Comparison of ENCODE assay signal across 22 cellular contexts in the genomic region with DNA sequence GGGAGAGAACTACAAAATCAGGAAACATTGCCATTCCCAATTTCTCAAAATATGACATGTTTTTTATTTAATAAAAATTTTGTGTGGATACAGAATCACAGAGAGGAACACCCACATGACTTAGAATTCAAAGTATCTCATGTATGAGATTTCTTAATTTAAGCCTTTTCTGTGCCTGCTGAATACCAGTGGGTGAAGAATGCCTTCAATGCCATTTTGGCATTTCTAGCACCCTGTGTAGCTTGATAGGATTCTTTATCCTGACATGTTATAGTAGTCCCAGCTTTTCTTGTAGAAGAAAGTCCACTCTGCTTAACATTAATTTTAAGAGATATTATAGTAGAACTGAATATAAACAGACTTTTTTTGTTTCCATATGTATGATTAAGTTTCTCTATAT.
"Had no signal": no experiment of that assay in that cellular context is flagged by ENCODE, and none has a peak within 500 bp of the region (broad histone marks: within the 10 kb centered on the region; RNA-seq: fewer than 3 reads in every experiment).

No MANE protein-coding gene starts in this region.

- H3K9me3 ChIP-seq: body of pancreas, gastrocnemius medialis, mucosa of descending colon, ovary, psoas muscle, upper lobe of left lung had no signal

- H3K36me3 ChIP-seq: gastrocnemius medialis, ovary had no signal

- H3K4me3 ChIP-seq: body of pancreas, dorsolateral prefrontal cortex, gastrocnemius medialis, mucosa of descending colon, ovary, psoas muscle, upper lobe of left lung had no signal

- H3K27ac Mint-ChIP-seq: activated CD4-positive, alpha-beta memory T cell treated with anti-CD3 and anti-CD28 coated beads for 36 hours; activated CD4-positive, alpha-beta T cell treated with anti-CD3 and anti-CD28 coated beads for 36 hours; activated naive CD8-positive, alpha-beta T cell treated with anti-CD3 and anti-CD28 coated beads for 36 hours; activated T-helper 1 cell treated with anti-CD3 and anti-CD28 coated beads, Interleukin-12 subunit alpha, Interleukin-12 subunit beta, Interleukin-2, Interleukin-4 antibody, amounts not matched to agents 30 ng/mL and 10 ng/mL and 1 ng/mL, durations not matched to agents 14 hours and 24 hours and 36 hours; endodermal cell; naive thymus-derived CD8-positive, alpha-beta T cell; stimulated activated naive CD8-positive, alpha-beta T cell treated with anti-CD3 and anti-CD28 coated beads, Interleukin-15, Interleukin-2, amounts not matched to agents 100 ng/mL and 50 ng/mL, for 24 hours; WTC11 had no signal

- H3K27me3 Mint-ChIP-seq: activated CD4-positive, alpha-beta memory T cell treated with anti-CD3 and anti-CD28 coated beads for 36 hours; activated CD4-positive, alpha-beta T cell treated with anti-CD3 and anti-CD28 coated beads for 36 hours; activated naive CD8-positive, alpha-beta T cell treated with anti-CD3 and anti-CD28 coated beads for 36 hours; naive thymus-derived CD8-positive, alpha-beta T cell; stimulated activated naive CD8-positive, alpha-beta T cell treated with anti-CD3 and anti-CD28 coated beads, Interleukin-15, Interleukin-2, amounts not matched to agents 100 ng/mL and 50 ng/mL, for 24 hours had no signal

- H3K9me3 Mint-ChIP-seq: activated CD4-positive, alpha-beta memory T cell treated with anti-CD3 and anti-CD28 coated beads for 36 hours; activated naive CD8-positive, alpha-beta T cell treated with anti-CD3 and anti-CD28 coated beads for 36 hours; activated T-helper 1 cell treated with anti-CD3 and anti-CD28 coated beads, Interleukin-12 subunit alpha, Interleukin-12 subunit beta, Interleukin-2, Interleukin-4 antibody, amounts not matched to agents 30 ng/mL and 10 ng/mL and 1 ng/mL, durations not matched to agents 14 hours and 24 hours and 36 hours; naive thymus-derived CD8-positive, alpha-beta T cell; stimulated activated naive CD8-positive, alpha-beta T cell treated with anti-CD3 and anti-CD28 coated beads, Interleukin-15, Interleukin-2, amounts not matched to agents 100 ng/mL and 50 ng/mL, for 24 hours; WTC11 had no signal

- H3K27me3 ChIP-seq: body of pancreas, dorsolateral prefrontal cortex, gastrocnemius medialis, ovary, upper lobe of left lung had no signal

- H3K4me3 Mint-ChIP-seq: activated CD4-positive, alpha-beta memory T cell treated with anti-CD3 and anti-CD28 coated beads for 36 hours; activated CD4-positive, alpha-beta T cell treated with anti-CD3 and anti-CD28 coated beads for 36 hours; activated naive CD8-positive, alpha-beta T cell treated with anti-CD3 and anti-CD28 coated beads for 36 hours; activated T-helper 1 cell treated with anti-CD3 and anti-CD28 coated beads, Interleukin-12 subunit alpha, Interleukin-12 subunit beta, Interleukin-2, Interleukin-4 antibody, amounts not matched to agents 30 ng/mL and 10 ng/mL and 1 ng/mL, durations not matched to agents 14 hours and 24 hours and 36 hours; endodermal cell; naive thymus-derived CD8-positive, alpha-beta T cell; stimulated activated naive CD8-positive, alpha-beta T cell treated with anti-CD3 and anti-CD28 coated beads, Interleukin-15, Interleukin-2, amounts not matched to agents 100 ng/mL and 50 ng/mL, for 24 hours; WTC11 had no signal

- H3K27ac ChIP-seq: dorsolateral prefrontal cortex, gastrocnemius medialis, ovary, psoas muscle, upper lobe of left lung had no signal

- DNase-seq: activated CD4-positive, alpha-beta memory T cell treated with anti-CD3 and anti-CD28 coated beads for 36 hours; activated CD4-positive, alpha-beta T cell treated with anti-CD3 and anti-CD28 coated beads for 36 hours; activated naive CD8-positive, alpha-beta T cell treated with anti-CD3 and anti-CD28 coated beads for 36 hours; activated T-cell treated with anti-CD3 and anti-CD28 coated beads for 4 hours; caudate nucleus; dorsolateral prefrontal cortex; endodermal cell; gastrocnemius medialis; head of caudate nucleus; left ventricle myocardium superior; naive thymus-derived CD8-positive, alpha-beta T cell; ovary; psoas muscle; right cardiac atrium; stimulated activated CD4-positive, alpha-beta T cell treated with anti-CD3 and anti-CD28 coated beads, Interleukin-15, amount 100 ng/mL, for 24 hours; stimulated activated CD4-positive, alpha-beta T cell treated with anti-CD3 and anti-CD28 coated beads, Interleukin-2, amount 100 ng/mL, for 48 hours had no signal

- ATAC-seq: activated CD4-positive, alpha-beta T cell treated with anti-CD3 and anti-CD28 coated beads for 36 hours; body of pancreas; gastrocnemius medialis; left ventricle myocardium superior; naive thymus-derived CD8-positive, alpha-beta T cell; psoas muscle; right cardiac atrium; WTC11 had no signal
